In the genomic region with DNA sequence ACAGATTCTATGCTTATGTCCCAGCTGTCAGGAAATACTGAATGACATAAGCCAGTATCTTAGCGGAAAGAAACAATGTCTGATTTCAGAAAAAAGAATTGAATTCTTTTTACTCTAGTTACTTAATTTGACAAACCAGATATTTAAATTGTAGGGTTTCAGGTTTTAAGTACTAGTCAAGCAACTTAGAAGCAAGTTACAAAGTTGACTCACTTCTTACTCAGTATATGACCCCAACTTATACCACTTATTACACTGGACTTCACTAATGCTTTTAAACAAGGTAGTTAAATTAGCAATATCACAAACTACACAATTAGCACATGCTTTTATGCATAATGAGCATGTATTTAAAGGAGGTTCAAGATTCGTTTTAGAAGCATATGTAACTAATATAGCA, we compare ENCODE assay signal across 17 cellular contexts. TPM values are rescaled to one million over a fixed set of nuclear protein-coding genes. Genes with fewer than 3 reads are reported as not detected.
A peak's percentile ranks its signal among the peaks of the same experiment; 100 is the strongest.
DNase-seq lines count a peak whose midpoint lies in the region; ATAC-seq, FAIRE-seq and TF ChIP-seq lines count a peak whose summit lies in the region.
"Had no signal": no experiment of that assay in that cellular context is flagged by ENCODE, and none has a peak within 500 bp of the region (broad histone marks: within the 10 kb centered on the region; RNA-seq: fewer than 3 reads in every experiment).

No MANE protein-coding gene starts in this region.

- intact Hi-C loops in activated CD4-positive, alpha-beta T cell treated with anti-CD3 and anti-CD28 coated beads for 36 hours (cut with DNase I, micrococcal nuclease) = no loop called here

- peaks cover 60% of the 10 kb centered on the region for H3K79me2 ChIP-seq in DOHH2 (ENCODE audit: control insufficient read depth, low read length)

- H3K9ac ChIP-seq in SK-N-MC (ENCODE audit: insufficient read length) = no peak overlapping the region

- no peaks in the 10 kb centered on the region for H3K27me3 ChIP-seq in DOHH2 (ENCODE audit: control insufficient read depth, low read length)

- H4K20me1 ChIP-seq in DOHH2 (ENCODE audit: control insufficient read depth, insufficient read depth, low read depth, low read length) = no peaks in the 10 kb centered on the region

- H3K36me3 ChIP-seq in DOHH2 (ENCODE audit: control insufficient read depth, low read length) = peaks cover 72% of the 10 kb centered on the region
- H3K36me3 ChIP-seq in SK-N-MC (ENCODE audit: insufficient read depth, low read length) = peaks cover 59% of the 10 kb centered on the region

- CTCF ChIA-PET in activated CD4-positive, alpha-beta T cell treated with anti-CD3 and anti-CD28 coated beads for 36 hours (lab: Charles Lee) = interaction anchor here (0.9 to 2.6 kb wide), 3 partner anchors 12 to 58 kb away, joined by 3 to 8 read pairs (median 3); no protein-coding TSS in a partner anchor

- no peak for TF ChIP-seq CTCF in DOHH2 (IDR thresholded peaks at IDR 0.05; ENCODE audit: low read depth, low read length, poor library complexity, severe bottlenecking)

- no peak overlapping the region for H3K4me3 Mint-ChIP-seq in activated CD4-positive, alpha-beta T cell treated with anti-CD3 and anti-CD28 coated beads for 36 hours

- H3K9me2 ChIP-seq in DOHH2 (replicated peaks; ENCODE audit: control insufficient read depth, low read length) = no peaks in the 10 kb centered on the region

- peak; percentile 81 for FAIRE-seq in HTR-8/SVneo (lab: Jason Lieb, UNC)
- FAIRE-seq: RCC 7860 had no signal

- DNase-seq in HTR-8/SVneo (ENCODE audit: insufficient read length, low spot score) (no peak), SK-N-MC (ENCODE audit: low read depth, low spot score) (no peak), inferior parietal cortex (ENCODE audit: extremely low spot score) (peak; percentile 0), NCI-H2196 treated with DMSO at 0.1 percent for 48 hours (lab: John Stamatoyannopoulos, UW; ENCODE audit: unreplicated experiment) (no peak)
- no peak for DNase-seq in activated CD4-positive, alpha-beta T cell treated with anti-CD3 and anti-CD28 coated beads for 36 hours
- no peak for DNase-seq in stimulated activated CD4-positive, alpha-beta T cell treated with anti-CD3 and anti-CD28 coated beads, Interleukin-15, amount 100 ng/mL, for 24 hours
- DNase-seq: C1 segment of cervical spinal cord, NCI-H1436, NCI-H2029 treated with DMSO at 0.1 percent for 48 hours, NCI-H524, SHP77 had no signal

- no peaks in the 10 kb centered on the region for H3K27me3 Mint-ChIP-seq in activated CD4-positive, alpha-beta T cell treated with anti-CD3 and anti-CD28 coated beads for 36 hours

- H3K9me3 ChIP-seq in DOHH2 (ENCODE audit: control insufficient read depth, insufficient read depth, low read length) (no peaks in the 10 kb centered on the region), SK-N-MC (ENCODE audit: low read depth, low read length) (no peaks in the 10 kb centered on the region)
- H3K9me3 ChIP-seq: A549, HAP-1 had no signal

- H3K27ac Mint-ChIP-seq in activated CD4-positive, alpha-beta T cell treated with anti-CD3 and anti-CD28 coated beads for 36 hours = no peak overlapping the region

- no peaks in the 10 kb centered on the region for H3K9me3 Mint-ChIP-seq in activated CD4-positive, alpha-beta T cell treated with anti-CD3 and anti-CD28 coated beads for 36 hours (ENCODE audit: low read depth)

- peak overlapping the region; percentile 92 for H3K4me2 ChIP-seq in DOHH2 (ENCODE audit: low read length)
- H3K4me2 ChIP-seq: A549 had no signal

- POLR2A ChIA-PET in activated CD4-positive, alpha-beta T cell treated with anti-CD3 and anti-CD28 coated beads for 36 hours (lab: Charles Lee) = no interaction called here

- peaks cover 29% of the 10 kb centered on the region for H3F3A ChIP-seq in DOHH2 (ENCODE audit: control insufficient read depth, insufficient read depth)

- peaks cover 37% of the 10 kb centered on the region for H3K36me3 Mint-ChIP-seq in activated CD4-positive, alpha-beta T cell treated with anti-CD3 and anti-CD28 coated beads for 36 hours (ENCODE audit: low read depth)

- H3K4me3 ChIP-seq in DOHH2 (ENCODE audit: low read length) = peak overlapping the region; percentile 4; the same call in 1 of the 2 replicates
- H3K4me3 ChIP-seq in SK-N-MC = no peak overlapping the region
- H3K4me3 ChIP-seq: A549, HAP-1 had no signal

- ATAC-seq in HG03175 (IDR thresholded peaks at IDR 0.05; ENCODE audit: unreplicated experiment) = no peak
- ATAC-seq in activated CD4-positive, alpha-beta T cell treated with anti-CD3 and anti-CD28 coated beads for 36 hours = no peak
- ATAC-seq: A549, SK-N-SH treated with all-trans-retinoic acid at 6 μM for 48 hours had no signal

- peaks cover 53% of the 10 kb centered on the region for H3K4me1 Mint-ChIP-seq in activated CD4-positive, alpha-beta T cell treated with anti-CD3 and anti-CD28 coated beads for 36 hours

- H3K27ac ChIP-seq in DOHH2 (ENCODE audit: low read depth, low read length) (peak overlapping the region; percentile 96), SK-N-MC (peak overlapping the region; percentile 76; the same call in 1 of the 2 replicates)
- H3K27ac ChIP-seq: A549 had no signal

- H3K4me1 ChIP-seq in DOHH2 (ENCODE audit: control insufficient read depth, low read length) = peaks cover 67% of the 10 kb centered on the region

RNA-seq across cellular contexts. Expression of gene GMFB, which starts 7.1 kb away (rescaled TPM):
- 10 to 100 TPM; 28.9 to 37.3 TPM for total RNA-seq in activated CD4-positive, alpha-beta T cell treated with anti-CD3 and anti-CD28 coated beads for 36 hours

RNA-seq across cellular contexts. Expression of gene CGRRF1, which starts 28.0 kb away (rescaled TPM):
- 10 to 100 TPM; 10.2 to 15.2 TPM for total RNA-seq in activated CD4-positive, alpha-beta T cell treated with anti-CD3 and anti-CD28 coated beads for 36 hours

RNA-seq across cellular contexts. Expression of gene CNIH1, which starts 40.5 kb away (rescaled TPM):
- 100 to 1,000 TPM in 1 of 2 experiments, 10 to 100 TPM in 1; 86.6 to 109 TPM for total RNA-seq in activated CD4-positive, alpha-beta T cell treated with anti-CD3 and anti-CD28 coated beads for 36 hours
